20 cellular contexts compared by ENCODE assay signal in the genomic region with DNA sequence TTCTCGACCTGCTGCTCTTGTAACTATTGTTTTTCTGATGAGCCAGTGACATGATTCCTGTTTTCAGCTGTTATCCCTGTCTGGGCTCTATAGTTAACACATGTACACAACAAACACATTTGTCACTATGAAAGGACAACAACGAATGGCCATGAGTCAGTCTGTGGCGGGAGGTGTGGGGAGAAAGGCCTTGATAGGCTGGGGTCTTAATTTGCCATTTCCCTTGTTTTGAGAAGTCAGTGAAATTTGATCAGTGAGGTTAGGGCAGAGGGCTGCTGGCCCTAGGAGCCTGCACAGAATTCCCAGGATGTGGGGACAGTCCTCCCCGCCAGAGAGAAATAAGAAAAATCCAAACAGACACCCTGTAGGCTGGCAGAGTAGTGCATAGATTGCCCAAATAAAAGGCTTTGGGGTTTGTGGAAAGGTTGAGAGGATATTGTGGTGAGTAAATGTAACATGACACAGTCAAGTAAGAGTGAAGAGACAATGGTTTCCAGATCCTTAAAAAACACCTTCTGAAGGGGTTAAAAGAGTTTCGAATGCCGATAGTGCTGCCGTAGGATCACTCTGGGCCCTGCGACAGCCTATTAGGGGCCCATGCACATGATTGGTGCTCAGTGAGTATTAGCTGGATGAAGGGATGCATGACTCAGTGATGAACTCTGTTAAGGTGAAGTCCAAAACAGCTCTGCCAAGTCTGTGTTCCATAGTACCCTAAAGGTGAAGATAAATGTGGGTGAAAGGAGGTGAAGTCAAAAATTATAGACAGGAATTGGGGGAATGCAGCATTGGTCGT.
DNase-seq lines count a peak whose midpoint lies in the region; TF ChIP-seq lines count a peak whose summit lies in the region.
"Had no signal": no experiment of that assay in that cellular context is flagged by ENCODE, and none has a peak within 500 bp of the region (broad histone marks: within the 10 kb centered on the region; RNA-seq: fewer than 3 reads in every experiment).

No MANE protein-coding gene starts in this region.

- intact Hi-C loops in dorsolateral prefrontal cortex (cut with DNase I) (no loop called here), posterior vena cava (cut with DNase I) (no loop called here)

- peak; percentile 25 for DNase-seq in NCI-H2107 treated with DMSO at 0.1 percent for 48 hours (lab: John Stamatoyannopoulos, UW; ENCODE audit: unreplicated experiment)
- DNase-seq in NCI-H2107 (lab: John Stamatoyannopoulos, UW): no peak
- DNase-seq in dorsolateral prefrontal cortex: no peak
- DNase-seq in MG63: no peak
- no peak for DNase-seq in posterior vena cava (ENCODE audit: low spot score)
- DNase-seq in caudate nucleus (lab: John Stamatoyannopoulos, UW): no peak
- DNase-seq: activated CD4-positive, alpha-beta T cell treated with anti-CD3 and anti-CD28 coated beads for 1 hour; Caco-2; erythroblast; mammary epithelial cell; naive thymus-derived CD8-positive, alpha-beta T cell; NCI-H1436 treated with DMSO at 0.1 percent for 48 hours; stimulated activated CD4-positive, alpha-beta T cell treated with anti-CD3 and anti-CD28 coated beads, Interleukin-4, amount 100 ng/mL, for 24 hours; T-helper 9 cell; upper lobe of right lung had no signal

- TF ChIP-seq CTCF in dorsolateral prefrontal cortex (IDR thresholded peaks at IDR 0.05 in 54 of 56, conservative IDR thresholded peaks at IDR 0.05 in 2 of 56; ENCODE audit: low read depth in 1 of 56, partially characterized antibody in 56 of 56): no peak

- H3K4me3 ChIP-seq in dorsolateral prefrontal cortex (no peak overlapping the region), skeletal muscle tissue (ENCODE audit: low read length in 3 of 3) (no peak overlapping the region), MG63 (no peak overlapping the region)
- H3K4me3 ChIP-seq: gastroesophageal sphincter, prostate gland, upper lobe of right lung had no signal

- peak overlapping the region in 1 of 3 donors; percentile 10 for H3K9ac ChIP-seq in skeletal muscle tissue (ENCODE audit: low read depth in 1 of 3, low read length in 3 of 3)

- H3K27ac ChIP-seq in dorsolateral prefrontal cortex: peak overlapping the region in 52 of 59 donors; percentile 2 to 83 (median 58)
- peak overlapping the region; percentile 18 for H3K27ac ChIP-seq in layer of hippocampus (ENCODE audit: low read depth, low read length)
- H3K27ac ChIP-seq in skeletal muscle tissue (ENCODE audit: low read depth, low read length): peak overlapping the region; percentile 25
- no peak overlapping the region for H3K27ac ChIP-seq in caudate nucleus (ENCODE audit: low read depth, low read length)
- H3K27ac ChIP-seq: 22Rv1, gastroesophageal sphincter, prostate gland, upper lobe of right lung had no signal

- peaks cover 8 to 27% (median 19%) of the 10 kb centered on the region in 3 donors for H3K4me1 ChIP-seq in skeletal muscle tissue (ENCODE audit: control insufficient read depth in 3 of 3, insufficient read depth in 3 of 3, low read length in 3 of 3)
- H3K4me1 ChIP-seq: Caco-2, gastroesophageal sphincter, prostate gland, upper lobe of right lung had no signal

- H3K27me3 ChIP-seq in dorsolateral prefrontal cortex (no peaks in the 10 kb centered on the region), layer of hippocampus (ENCODE audit: control insufficient read depth, insufficient read depth, low read length) (no peaks in the 10 kb centered on the region), skeletal muscle tissue (ENCODE audit: control insufficient read depth in 3 of 3, insufficient read depth in 3 of 3, low read length in 3 of 3) (no peaks in the 10 kb centered on the region), MG63 (no peaks in the 10 kb centered on the region; the same call in 1 of the 2 replicates)
- H3K27me3 ChIP-seq: gastroesophageal sphincter, upper lobe of right lung had no signal

- H3K36me3 ChIP-seq in skeletal muscle tissue (ENCODE audit: control insufficient read depth in 3 of 3, insufficient read depth in 3 of 3, low read length in 3 of 3): no peaks in the 10 kb centered on the region
- H3K36me3 ChIP-seq in MG63: no peaks in the 10 kb centered on the region
- H3K36me3 ChIP-seq: gastroesophageal sphincter, prostate gland, upper lobe of right lung had no signal

- H3K9me3 ChIP-seq in skeletal muscle tissue (ENCODE audit: control insufficient read depth in 3 of 3, low read length in 3 of 3) (no peaks in the 10 kb centered on the region), MG63 (no peaks in the 10 kb centered on the region)
- H3K9me3 ChIP-seq: Caco-2, gastroesophageal sphincter, prostate gland, upper lobe of right lung had no signal
